ENCODE assay signal across 1 cellular context in genomic region chr17:41786227-41787020, GRCh38.
A peak's percentile ranks its signal among the peaks of the same experiment; 100 is the strongest.
TF ChIP-seq lines count a peak whose summit lies in the region.

TSS of gene JUP (minus strand) at chr17:41786711. CDS start at chr17:41771854, 14,857 bp downstream.

TF ChIP-seq in HepG2, 621 proteins besides CTCF, POLR2A, EP300 and RAD21 (continued from another document and continues in another):
- 0 out of 2 replicates have a peak, but pooled peaks have one; percentile 64 for TF ChIP-seq ZSCAN5A (CRISPR knock-in tag; IDR thresholded peaks at IDR 0.05; ENCODE audit: borderline replicate concordance)
- TF ChIP-seq HINFP (CRISPR knock-in tag; IDR thresholded peaks at IDR 0.05; ENCODE audit: low read depth) = peak; percentile 86
- peak; percentile 57; the same call in 1 of the 2 replicates for TF ChIP-seq FOXC1 (CRISPR knock-in tag; IDR thresholded peaks at IDR 0.05; ENCODE audit: borderline replicate concordance)
- TF ChIP-seq ZKSCAN5 (CRISPR knock-in tag; IDR thresholded peaks at IDR 0.05) = no peak
- TF ChIP-seq NCOR1 (IDR thresholded peaks at IDR 0.05; ENCODE audit: borderline replicate concordance, low read length) = no peak
- TF ChIP-seq KDM3A (CRISPR knock-in tag; IDR thresholded peaks at IDR 0.05; ENCODE audit: low read depth) = peak; percentile 53
- peak; percentile 95 for TF ChIP-seq ZBTB7B (CRISPR knock-in tag; IDR thresholded peaks at IDR 0.05)
- TF ChIP-seq SCMH1 (CRISPR knock-in tag; IDR thresholded peaks at IDR 0.05; ENCODE audit: borderline replicate concordance) = no peak
- 0 out of 2 replicates have a peak, but pooled peaks have one; percentile 10 for TF ChIP-seq TGIF2 (CRISPR knock-in tag; IDR thresholded peaks at IDR 0.05)
- TF ChIP-seq ZNF577 (CRISPR knock-in tag; IDR thresholded peaks at IDR 0.05; ENCODE audit: borderline replicate concordance, low read depth) = no peak
- TF ChIP-seq CHD4 (IDR thresholded peaks at IDR 0.05; ENCODE audit: borderline replicate concordance, low read length) = 0 out of 2 replicates have a peak, but pooled peaks have one; percentile 17
- TF ChIP-seq ZNF597 (CRISPR knock-in tag; IDR thresholded peaks at IDR 0.05) = peak; percentile 80; the same call in 1 of the 2 replicates
- TF ChIP-seq SATB2 (CRISPR knock-in tag; IDR thresholded peaks at IDR 0.05) = 0 out of 2 replicates have a peak, but pooled peaks have one; percentile 11
- no peak for TF ChIP-seq ZNF737 (CRISPR knock-in tag; IDR thresholded peaks at IDR 0.05; ENCODE audit: borderline replicate concordance)
- TF ChIP-seq BORCS8-MEF2B (CRISPR knock-in tag; IDR thresholded peaks at IDR 0.05) = peak; percentile 89
- TF ChIP-seq POLR2AphosphoS2 (IDR thresholded peaks at IDR 0.05; ENCODE audit: low read depth, low read length) = no peak
- peak; percentile 5; the same call in 1 of the 2 replicates for TF ChIP-seq KMT2B (CRISPR knock-in tag; IDR thresholded peaks at IDR 0.05)
- peak; percentile 66 for TF ChIP-seq ZSCAN25 (CRISPR knock-in tag; IDR thresholded peaks at IDR 0.05)
- TF ChIP-seq PBX2 (CRISPR knock-in tag; IDR thresholded peaks at IDR 0.05) = peak; percentile 98
- no peak for TF ChIP-seq PRPF4 (IDR thresholded peaks at IDR 0.05; ENCODE audit: low read depth, low read length, poor library complexity, severe bottlenecking)
- TF ChIP-seq NFYC (CRISPR knock-in tag; IDR thresholded peaks at IDR 0.05) = peak; percentile 99
- no peak for TF ChIP-seq ATRX (CRISPR knock-in tag; IDR thresholded peaks at IDR 0.05; ENCODE audit: borderline replicate concordance)
- no peak for TF ChIP-seq ZNF570 (CRISPR knock-in tag; IDR thresholded peaks at IDR 0.05; ENCODE audit: borderline replicate concordance)
- 0 out of 2 replicates have a peak, but pooled peaks have one; percentile 8 for TF ChIP-seq CEBPB (IDR thresholded peaks at IDR 0.05; ENCODE audit: borderline replicate concordance, low read depth, low read length)
- peak; percentile 85 for TF ChIP-seq ZMYM2 (CRISPR knock-in tag; IDR thresholded peaks at IDR 0.05)
- no peak for TF ChIP-seq ZNF256 (CRISPR knock-in tag; conservative IDR thresholded peaks at IDR 0.05)
- TF ChIP-seq IKZF1 (IDR thresholded peaks at IDR 0.05) = no peak
- TF ChIP-seq ZNF776 (CRISPR knock-in tag; IDR thresholded peaks at IDR 0.05) = peak; percentile 86
- no peak for TF ChIP-seq THAP8 (CRISPR knock-in tag; IDR thresholded peaks at IDR 0.05; ENCODE audit: borderline replicate concordance)
- no peak for TF ChIP-seq ZUFSP (CRISPR knock-in tag; IDR thresholded peaks at IDR 0.05; ENCODE audit: borderline replicate concordance)
- TF ChIP-seq REPIN1 (CRISPR knock-in tag; IDR thresholded peaks at IDR 0.05; ENCODE audit: borderline replicate concordance, low read depth) = peak; percentile 75; the same call in 1 of the 2 replicates
- no peak for TF ChIP-seq PAX8 (CRISPR knock-in tag; IDR thresholded peaks at IDR 0.05; ENCODE audit: borderline replicate concordance)
- peak; percentile 78; the same call in 1 of the 2 replicates for TF ChIP-seq ZNF598 (CRISPR knock-in tag; IDR thresholded peaks at IDR 0.05; ENCODE audit: borderline replicate concordance)
- TF ChIP-seq ZSCAN9 (CRISPR knock-in tag; IDR thresholded peaks at IDR 0.05; ENCODE audit: borderline replicate concordance) = 0 out of 2 replicates have a peak, but pooled peaks have one; percentile 44
- peak; percentile 96 for TF ChIP-seq U2AF1 (optimal IDR thresholded peaks at IDR 0.05; ENCODE audit: low read depth, low read length)
- peak; percentile 53; the same call in 1 of the 2 replicates for TF ChIP-seq ZFP37 (CRISPR knock-in tag; IDR thresholded peaks at IDR 0.05; ENCODE audit: borderline replicate concordance)
- TF ChIP-seq MAZ (IDR thresholded peaks at IDR 0.05; ENCODE audit: borderline replicate concordance, low read depth, low read length) = peak; percentile 27; the same call in 1 of the 2 replicates
- peak; percentile 86; the same call in 1 of the 2 replicates for TF ChIP-seq MAZ (CRISPR knock-in tag; IDR thresholded peaks at IDR 0.05; ENCODE audit: low read depth)
- TF ChIP-seq NPAS2 (CRISPR knock-in tag; IDR thresholded peaks at IDR 0.05; ENCODE audit: borderline replicate concordance) = no peak
- no peak for TF ChIP-seq ZNF17 (CRISPR knock-in tag; IDR thresholded peaks at IDR 0.05)
- TF ChIP-seq KLF6 (CRISPR knock-in tag; IDR thresholded peaks at IDR 0.05) = no peak
- 0 out of 2 replicates have a peak, but pooled peaks have one; percentile 24 for TF ChIP-seq SOX13 (IDR thresholded peaks at IDR 0.05)
- no peak; a peak in 1 of 4 replicates for TF ChIP-seq SOX13 (CRISPR knock-in tag; conservative IDR thresholded peaks at IDR 0.05 in 1 of 2, IDR thresholded peaks at IDR 0.05 in 1 of 2)
- TF ChIP-seq JDP2 (CRISPR knock-in tag; IDR thresholded peaks at IDR 0.05; ENCODE audit: borderline replicate concordance) = no peak
- TF ChIP-seq ZNF614 (CRISPR knock-in tag; IDR thresholded peaks at IDR 0.05; ENCODE audit: borderline replicate concordance) = no peak; the same call in 1 of the 2 replicates
- TF ChIP-seq ELK4 (CRISPR knock-in tag; IDR thresholded peaks at IDR 0.05; ENCODE audit: borderline replicate concordance) = peak; percentile 21; the same call in 1 of the 2 replicates
- TF ChIP-seq SP4 (CRISPR knock-in tag; IDR thresholded peaks at IDR 0.05) = peak; percentile 99
- 0 out of 2 replicates have a peak, but pooled peaks have one; percentile 42 for TF ChIP-seq ZNF263 (CRISPR knock-in tag; IDR thresholded peaks at IDR 0.05)
- peak; percentile 58; the same call in 1 of the 2 replicates for TF ChIP-seq ZNF441 (CRISPR knock-in tag; IDR thresholded peaks at IDR 0.05; ENCODE audit: borderline replicate concordance)
- 0 out of 2 replicates have a peak, but pooled peaks have one; percentile 24 for TF ChIP-seq MYNN (CRISPR knock-in tag; IDR thresholded peaks at IDR 0.05; ENCODE audit: low read depth)
- no peak for TF ChIP-seq PLRG1 (conservative IDR thresholded peaks at IDR 0.05)
- peak; percentile 68; the same call in 1 of the 2 replicates for TF ChIP-seq AKAP8 (CRISPR knock-in tag; IDR thresholded peaks at IDR 0.05)
- TF ChIP-seq MNT (IDR thresholded peaks at IDR 0.05) = peak; percentile 32; the same call in 1 of the 2 replicates
- TF ChIP-seq MAF1 (CRISPR knock-in tag; IDR thresholded peaks at IDR 0.05; ENCODE audit: borderline replicate concordance) = no peak
- peak; percentile 91; the same call in 1 of the 2 replicates for TF ChIP-seq ZBED4 (CRISPR knock-in tag; IDR thresholded peaks at IDR 0.05; ENCODE audit: borderline replicate concordance)
- peak; percentile 64; the same call in 1 of the 2 replicates for TF ChIP-seq CHD2 (IDR thresholded peaks at IDR 0.05; ENCODE audit: low read depth, low read length)
- no peak for TF ChIP-seq ZNF567 (CRISPR knock-in tag; IDR thresholded peaks at IDR 0.05; ENCODE audit: borderline replicate concordance)
